Comparison of ENCODE assay signal across 1 cellular context in the genomic region with DNA sequence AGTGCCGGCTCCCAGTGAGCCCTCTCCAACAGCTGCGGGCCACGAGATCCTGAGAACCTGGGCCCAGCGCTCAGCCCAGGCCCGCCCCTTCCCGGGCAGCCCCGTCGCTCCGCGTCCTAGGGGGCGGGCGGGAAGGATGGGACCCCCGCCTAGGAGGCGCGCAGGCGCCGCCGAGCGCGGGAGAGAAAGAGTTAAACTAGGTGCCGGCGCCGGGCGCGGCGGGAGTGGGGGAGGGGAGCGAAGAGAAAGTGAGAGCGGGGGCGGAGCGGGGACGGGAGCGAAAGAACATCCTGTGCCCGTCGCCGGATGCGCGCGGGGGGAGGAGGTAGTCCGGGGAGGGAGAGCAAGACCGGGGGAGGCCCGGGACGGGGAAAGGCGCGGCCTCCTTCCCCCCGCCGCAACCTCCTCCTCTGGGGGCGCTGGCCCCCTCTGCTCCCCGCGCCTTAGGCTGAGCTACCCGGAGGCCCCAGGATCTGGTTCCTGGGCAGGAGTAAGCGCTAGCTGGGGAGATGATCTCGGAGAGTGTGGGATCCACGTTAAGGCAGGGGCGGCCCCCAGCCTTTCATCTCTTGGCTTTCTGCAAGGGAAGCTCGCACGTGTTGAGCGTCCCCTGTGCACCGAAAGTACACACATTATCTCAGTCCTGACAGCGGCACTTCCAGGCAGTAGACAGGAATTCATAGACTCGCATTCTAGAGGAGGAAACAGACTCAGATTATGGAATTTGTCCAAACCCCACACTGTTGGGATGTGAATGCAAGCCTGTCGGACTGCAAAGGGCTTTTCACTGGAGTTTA.
TF ChIP-seq lines count a peak whose summit lies in the region.

No MANE protein-coding gene starts in this region.

TF ChIP-seq in K562, 482 proteins besides CTCF, POLR2A, EP300 and RAD21 (continued from another document and continues in another):
- TF ChIP-seq, protein P1, sequence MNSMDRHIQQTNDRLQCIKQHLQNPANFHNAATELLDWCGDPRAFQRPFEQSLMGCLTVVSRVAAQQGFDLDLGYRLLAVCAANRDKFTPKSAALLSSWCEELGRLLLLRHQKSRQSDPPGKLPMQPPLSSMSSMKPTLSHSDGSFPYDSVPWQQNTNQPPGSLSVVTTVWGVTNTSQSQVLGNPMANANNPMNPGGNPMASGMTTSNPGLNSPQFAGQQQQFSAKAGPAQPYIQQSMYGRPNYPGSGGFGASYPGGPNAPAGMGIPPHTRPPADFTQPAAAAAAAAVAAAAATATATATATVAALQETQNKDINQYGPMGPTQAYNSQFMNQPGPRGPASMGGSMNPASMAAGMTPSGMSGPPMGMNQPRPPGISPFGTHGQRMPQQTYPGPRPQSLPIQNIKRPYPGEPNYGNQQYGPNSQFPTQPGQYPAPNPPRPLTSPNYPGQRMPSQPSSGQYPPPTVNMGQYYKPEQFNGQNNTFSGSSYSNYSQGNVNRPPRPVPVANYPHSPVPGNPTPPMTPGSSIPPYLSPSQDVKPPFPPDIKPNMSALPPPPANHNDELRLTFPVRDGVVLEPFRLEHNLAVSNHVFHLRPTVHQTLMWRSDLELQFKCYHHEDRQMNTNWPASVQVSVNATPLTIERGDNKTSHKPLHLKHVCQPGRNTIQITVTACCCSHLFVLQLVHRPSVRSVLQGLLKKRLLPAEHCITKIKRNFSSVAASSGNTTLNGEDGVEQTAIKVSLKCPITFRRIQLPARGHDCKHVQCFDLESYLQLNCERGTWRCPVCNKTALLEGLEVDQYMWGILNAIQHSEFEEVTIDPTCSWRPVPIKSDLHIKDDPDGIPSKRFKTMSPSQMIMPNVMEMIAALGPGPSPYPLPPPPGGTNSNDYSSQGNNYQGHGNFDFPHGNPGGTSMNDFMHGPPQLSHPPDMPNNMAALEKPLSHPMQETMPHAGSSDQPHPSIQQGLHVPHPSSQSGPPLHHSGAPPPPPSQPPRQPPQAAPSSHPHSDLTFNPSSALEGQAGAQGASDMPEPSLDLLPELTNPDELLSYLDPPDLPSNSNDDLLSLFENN (IDR thresholded peaks at IDR 0.05; ENCODE audit: low read depth in 2 of 2, low read length in 2 of 2): peak in 1 of 2 experiments; percentile 58; a peak in 1 of 4 replicates
- TF ChIP-seq ZBED1 (IDR thresholded peaks at IDR 0.05) (no peak), KLF1 (tag; IDR thresholded peaks at IDR 0.05) (no peak), YY1 (IDR thresholded peaks at IDR 0.05; ENCODE audit: borderline replicate concordance in 1 of 3, control insufficient read depth in 1 of 3, extremely low read depth in 1 of 3, insufficient read depth in 3 of 3, insufficient read length in 1 of 3, insufficient replicate concordance in 2 of 3, low read depth in 1 of 3, low read length in 2 of 3) (peak in 2 of 3 experiments; percentile 64 to 72), CBX2 (IDR thresholded peaks at IDR 0.05; ENCODE audit: insufficient read depth, low read length, poor library complexity, severe bottlenecking) (no peak), IRF2 (CRISPR knock-in tag; IDR thresholded peaks at IDR 0.05) (no peak), CBFA2T2 (conservative IDR thresholded peaks at IDR 0.05) (peak; percentile 19; the same call in 1 of the 2 replicates), DPF2 (IDR thresholded peaks at IDR 0.05) (peak; percentile 79), EWSR1 (IDR thresholded peaks at IDR 0.05; ENCODE audit: borderline replicate concordance, low read depth, partially characterized antibody) (no peak), ZNF347 (CRISPR knock-in tag; IDR thresholded peaks at IDR 0.05; ENCODE audit: low read depth) (no peak), CBX3 (IDR thresholded peaks at IDR 0.05; ENCODE audit: borderline replicate concordance in 1 of 2, low read length in 2 of 2) (no peak; a peak in 2 of 3 replicates), SAP30 (IDR thresholded peaks at IDR 0.05; ENCODE audit: borderline replicate concordance, insufficient read depth, low read depth, low read length, poor library complexity, severe bottlenecking) (peak; percentile 75), BRD4 (IDR thresholded peaks at IDR 0.05) (peak; percentile 45; the same call in 1 of the 2 replicates), ZNF77 (CRISPR knock-in tag; IDR thresholded peaks at IDR 0.05) (no peak), CREBBP (IDR thresholded peaks at IDR 0.05; ENCODE audit: low read depth, low read length) (no peak), RUNX1 (IDR thresholded peaks at IDR 0.05; ENCODE audit: low read depth) (no peak), TCF7L2 (IDR thresholded peaks at IDR 0.05; ENCODE audit: low read depth, low read length) (peak; percentile 68; the same call in 1 of the 2 replicates), SP1 (CRISPR knock-in tag; IDR thresholded peaks at IDR 0.05) (peak; percentile 53; the same call in 1 of the 2 replicates), TCF7 (IDR thresholded peaks at IDR 0.05; ENCODE audit: borderline replicate concordance) (peak; percentile 93), MEIS2 (IDR thresholded peaks at IDR 0.05; ENCODE audit: partially characterized antibody) (no peak), THRAP3 (IDR thresholded peaks at IDR 0.05; ENCODE audit: borderline replicate concordance) (no peak), STAG1 (CRISPR knock-in tag; IDR thresholded peaks at IDR 0.05; ENCODE audit: borderline replicate concordance) (no peak), ZNF165 (CRISPR knock-in tag; IDR thresholded peaks at IDR 0.05; ENCODE audit: borderline replicate concordance) (no peak), ZNF134 (CRISPR knock-in tag; conservative IDR thresholded peaks at IDR 0.05) (0 out of 2 replicates have a peak, but pooled peaks have one; percentile 24), U2AF2 (optimal IDR thresholded peaks at IDR 0.05; ENCODE audit: low read depth, low read length) (no peak), L3MBTL2 (IDR thresholded peaks at IDR 0.05) (peak; percentile 93), KAT2B (IDR thresholded peaks at IDR 0.05; ENCODE audit: low read depth, low read length) (no peak), RB1 (IDR thresholded peaks at IDR 0.05; ENCODE audit: low read depth) (peak; percentile 59; the same call in 1 of the 2 replicates), SIX5 (IDR thresholded peaks at IDR 0.05; ENCODE audit: borderline replicate concordance in 1 of 2, insufficient read depth in 1 of 2, low read depth in 1 of 2, low read length in 2 of 2) (no peak), NRF1 (conservative IDR thresholded peaks at IDR 0.05 in 1 of 2, IDR thresholded peaks at IDR 0.05 in 1 of 2) (peak; percentile 78 to 80)
- TF ChIP-seq, protein P2, sequence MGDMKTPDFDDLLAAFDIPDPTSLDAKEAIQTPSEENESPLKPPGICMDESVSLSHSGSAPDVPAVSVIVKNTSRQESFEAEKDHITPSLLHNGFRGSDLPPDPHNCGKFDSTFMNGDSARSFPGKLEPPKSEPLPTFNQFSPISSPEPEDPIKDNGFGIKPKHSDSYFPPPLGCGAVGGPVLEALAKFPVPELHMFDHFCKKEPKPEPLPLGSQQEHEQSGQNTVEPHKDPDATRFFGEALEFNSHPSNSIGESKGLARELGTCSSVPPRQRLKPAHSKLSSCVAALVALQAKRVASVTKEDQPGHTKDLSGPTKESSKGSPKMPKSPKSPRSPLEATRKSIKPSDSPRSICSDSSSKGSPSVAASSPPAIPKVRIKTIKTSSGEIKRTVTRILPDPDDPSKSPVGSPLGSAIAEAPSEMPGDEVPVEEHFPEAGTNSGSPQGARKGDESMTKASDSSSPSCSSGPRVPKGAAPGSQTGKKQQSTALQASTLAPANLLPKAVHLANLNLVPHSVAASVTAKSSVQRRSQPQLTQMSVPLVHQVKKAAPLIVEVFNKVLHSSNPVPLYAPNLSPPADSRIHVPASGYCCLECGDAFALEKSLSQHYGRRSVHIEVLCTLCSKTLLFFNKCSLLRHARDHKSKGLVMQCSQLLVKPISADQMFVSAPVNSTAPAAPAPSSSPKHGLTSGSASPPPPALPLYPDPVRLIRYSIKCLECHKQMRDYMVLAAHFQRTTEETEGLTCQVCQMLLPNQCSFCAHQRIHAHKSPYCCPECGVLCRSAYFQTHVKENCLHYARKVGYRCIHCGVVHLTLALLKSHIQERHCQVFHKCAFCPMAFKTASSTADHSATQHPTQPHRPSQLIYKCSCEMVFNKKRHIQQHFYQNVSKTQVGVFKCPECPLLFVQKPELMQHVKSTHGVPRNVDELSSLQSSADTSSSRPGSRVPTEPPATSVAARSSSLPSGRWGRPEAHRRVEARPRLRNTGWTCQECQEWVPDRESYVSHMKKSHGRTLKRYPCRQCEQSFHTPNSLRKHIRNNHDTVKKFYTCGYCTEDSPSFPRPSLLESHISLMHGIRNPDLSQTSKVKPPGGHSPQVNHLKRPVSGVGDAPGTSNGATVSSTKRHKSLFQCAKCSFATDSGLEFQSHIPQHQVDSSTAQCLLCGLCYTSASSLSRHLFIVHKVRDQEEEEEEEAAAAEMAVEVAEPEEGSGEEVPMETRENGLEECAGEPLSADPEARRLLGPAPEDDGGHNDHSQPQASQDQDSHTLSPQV (IDR thresholded peaks at IDR 0.05): peak; percentile 76
- TF ChIP-seq, protein P3, sequence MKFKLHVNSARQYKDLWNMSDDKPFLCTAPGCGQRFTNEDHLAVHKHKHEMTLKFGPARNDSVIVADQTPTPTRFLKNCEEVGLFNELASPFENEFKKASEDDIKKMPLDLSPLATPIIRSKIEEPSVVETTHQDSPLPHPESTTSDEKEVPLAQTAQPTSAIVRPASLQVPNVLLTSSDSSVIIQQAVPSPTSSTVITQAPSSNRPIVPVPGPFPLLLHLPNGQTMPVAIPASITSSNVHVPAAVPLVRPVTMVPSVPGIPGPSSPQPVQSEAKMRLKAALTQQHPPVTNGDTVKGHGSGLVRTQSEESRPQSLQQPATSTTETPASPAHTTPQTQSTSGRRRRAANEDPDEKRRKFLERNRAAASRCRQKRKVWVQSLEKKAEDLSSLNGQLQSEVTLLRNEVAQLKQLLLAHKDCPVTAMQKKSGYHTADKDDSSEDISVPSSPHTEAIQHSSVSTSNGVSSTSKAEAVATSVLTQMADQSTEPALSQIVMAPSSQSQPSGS (CRISPR knock-in tag; IDR thresholded peaks at IDR 0.05): no peak
- TF ChIP-seq, protein P4, sequence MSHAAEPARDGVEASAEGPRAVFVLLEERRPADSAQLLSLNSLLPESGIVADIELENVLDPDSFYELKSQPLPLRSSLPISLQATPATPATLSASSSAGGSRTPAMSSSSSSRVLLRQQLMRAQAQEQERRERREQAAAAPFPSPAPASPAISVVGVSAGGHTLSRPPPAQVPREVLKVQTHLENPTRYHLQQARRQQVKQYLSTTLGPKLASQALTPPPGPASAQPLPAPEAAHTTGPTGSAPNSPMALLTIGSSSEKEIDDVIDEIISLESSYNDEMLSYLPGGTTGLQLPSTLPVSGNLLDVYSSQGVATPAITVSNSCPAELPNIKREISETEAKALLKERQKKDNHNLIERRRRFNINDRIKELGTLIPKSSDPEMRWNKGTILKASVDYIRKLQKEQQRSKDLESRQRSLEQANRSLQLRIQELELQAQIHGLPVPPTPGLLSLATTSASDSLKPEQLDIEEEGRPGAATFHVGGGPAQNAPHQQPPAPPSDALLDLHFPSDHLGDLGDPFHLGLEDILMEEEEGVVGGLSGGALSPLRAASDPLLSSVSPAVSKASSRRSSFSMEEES (CRISPR knock-in tag; IDR thresholded peaks at IDR 0.05): no peak
- TF ChIP-seq, protein P5, sequence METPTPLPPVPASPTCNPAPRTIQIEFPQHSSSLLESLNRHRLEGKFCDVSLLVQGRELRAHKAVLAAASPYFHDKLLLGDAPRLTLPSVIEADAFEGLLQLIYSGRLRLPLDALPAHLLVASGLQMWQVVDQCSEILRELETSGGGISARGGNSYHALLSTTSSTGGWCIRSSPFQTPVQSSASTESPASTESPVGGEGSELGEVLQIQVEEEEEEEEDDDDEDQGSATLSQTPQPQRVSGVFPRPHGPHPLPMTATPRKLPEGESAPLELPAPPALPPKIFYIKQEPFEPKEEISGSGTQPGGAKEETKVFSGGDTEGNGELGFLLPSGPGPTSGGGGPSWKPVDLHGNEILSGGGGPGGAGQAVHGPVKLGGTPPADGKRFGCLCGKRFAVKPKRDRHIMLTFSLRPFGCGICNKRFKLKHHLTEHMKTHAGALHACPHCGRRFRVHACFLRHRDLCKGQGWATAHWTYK (CRISPR knock-in tag; IDR thresholded peaks at IDR 0.05): no peak
- TF ChIP-seq, protein P6, sequence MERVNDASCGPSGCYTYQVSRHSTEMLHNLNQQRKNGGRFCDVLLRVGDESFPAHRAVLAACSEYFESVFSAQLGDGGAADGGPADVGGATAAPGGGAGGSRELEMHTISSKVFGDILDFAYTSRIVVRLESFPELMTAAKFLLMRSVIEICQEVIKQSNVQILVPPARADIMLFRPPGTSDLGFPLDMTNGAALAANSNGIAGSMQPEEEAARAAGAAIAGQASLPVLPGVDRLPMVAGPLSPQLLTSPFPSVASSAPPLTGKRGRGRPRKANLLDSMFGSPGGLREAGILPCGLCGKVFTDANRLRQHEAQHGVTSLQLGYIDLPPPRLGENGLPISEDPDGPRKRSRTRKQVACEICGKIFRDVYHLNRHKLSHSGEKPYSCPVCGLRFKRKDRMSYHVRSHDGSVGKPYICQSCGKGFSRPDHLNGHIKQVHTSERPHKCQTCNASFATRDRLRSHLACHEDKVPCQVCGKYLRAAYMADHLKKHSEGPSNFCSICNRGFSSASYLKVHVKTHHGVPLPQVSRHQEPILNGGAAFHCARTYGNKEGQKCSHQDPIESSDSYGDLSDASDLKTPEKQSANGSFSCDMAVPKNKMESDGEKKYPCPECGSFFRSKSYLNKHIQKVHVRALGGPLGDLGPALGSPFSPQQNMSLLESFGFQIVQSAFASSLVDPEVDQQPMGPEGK (CRISPR knock-in tag; IDR thresholded peaks at IDR 0.05; ENCODE audit: borderline replicate concordance): no peak
- TF ChIP-seq, protein P7, sequence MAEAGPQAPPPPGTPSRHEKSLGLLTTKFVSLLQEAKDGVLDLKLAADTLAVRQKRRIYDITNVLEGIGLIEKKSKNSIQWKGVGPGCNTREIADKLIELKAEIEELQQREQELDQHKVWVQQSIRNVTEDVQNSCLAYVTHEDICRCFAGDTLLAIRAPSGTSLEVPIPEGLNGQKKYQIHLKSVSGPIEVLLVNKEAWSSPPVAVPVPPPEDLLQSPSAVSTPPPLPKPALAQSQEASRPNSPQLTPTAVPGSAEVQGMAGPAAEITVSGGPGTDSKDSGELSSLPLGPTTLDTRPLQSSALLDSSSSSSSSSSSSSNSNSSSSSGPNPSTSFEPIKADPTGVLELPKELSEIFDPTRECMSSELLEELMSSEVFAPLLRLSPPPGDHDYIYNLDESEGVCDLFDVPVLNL (CRISPR knock-in tag; IDR thresholded peaks at IDR 0.05; ENCODE audit: low read depth): no peak
- TF ChIP-seq, protein P8, sequence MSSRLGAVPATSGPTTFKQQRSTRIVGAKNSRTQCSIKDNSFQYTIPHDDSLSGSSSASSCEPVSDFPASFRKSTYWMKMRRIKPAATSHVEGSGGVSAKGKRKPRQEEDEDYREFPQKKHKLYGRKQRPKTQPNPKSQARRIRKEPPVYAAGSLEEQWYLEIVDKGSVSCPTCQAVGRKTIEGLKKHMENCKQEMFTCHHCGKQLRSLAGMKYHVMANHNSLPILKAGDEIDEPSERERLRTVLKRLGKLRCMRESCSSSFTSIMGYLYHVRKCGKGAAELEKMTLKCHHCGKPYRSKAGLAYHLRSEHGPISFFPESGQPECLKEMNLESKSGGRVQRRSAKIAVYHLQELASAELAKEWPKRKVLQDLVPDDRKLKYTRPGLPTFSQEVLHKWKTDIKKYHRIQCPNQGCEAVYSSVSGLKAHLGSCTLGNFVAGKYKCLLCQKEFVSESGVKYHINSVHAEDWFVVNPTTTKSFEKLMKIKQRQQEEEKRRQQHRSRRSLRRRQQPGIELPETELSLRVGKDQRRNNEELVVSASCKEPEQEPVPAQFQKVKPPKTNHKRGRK (tag; IDR thresholded peaks at IDR 0.05): no peak
